In the genomic region with DNA sequence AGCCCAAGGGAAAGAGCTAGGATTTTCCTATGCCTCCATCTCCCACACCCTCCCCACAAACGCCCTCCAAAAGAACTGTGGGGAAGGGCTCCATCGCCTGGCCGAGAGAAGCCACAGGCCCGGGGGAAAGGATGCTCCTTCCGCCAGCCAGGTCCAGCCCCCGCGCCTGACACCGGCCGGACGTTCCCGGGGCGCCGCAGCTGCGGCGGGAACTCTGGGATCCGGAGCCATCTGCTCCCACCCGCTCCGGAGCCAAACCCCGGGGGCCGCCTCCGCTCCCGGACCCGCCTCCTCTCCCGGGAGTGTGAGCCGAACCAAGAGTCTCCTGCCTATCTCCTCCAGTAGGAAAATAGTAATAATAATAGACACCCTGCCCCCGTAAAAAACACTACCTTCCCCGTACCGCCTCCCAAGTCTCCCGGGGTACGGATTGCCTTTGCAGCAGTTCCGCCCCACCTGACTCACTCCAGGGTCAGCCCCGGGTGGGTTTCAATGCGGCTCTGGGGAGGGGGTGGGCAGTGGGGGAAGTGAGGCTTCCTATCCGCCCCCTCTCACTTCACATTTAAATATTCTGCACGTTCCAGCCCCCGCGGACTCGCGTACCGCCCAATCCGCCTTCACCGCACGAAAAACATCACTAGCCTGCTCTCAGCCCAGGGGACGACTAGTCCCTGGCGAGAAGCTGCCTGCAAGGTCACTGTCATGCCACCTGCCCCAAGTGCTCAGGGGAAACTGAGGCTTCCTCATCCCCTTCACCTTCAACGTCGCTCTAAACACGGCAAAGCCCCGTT, we compare ENCODE assay signal across 1 cellular context.
TF ChIP-seq lines count a peak whose summit lies in the region.

No MANE protein-coding gene starts in this region.

TF ChIP-seq in WTC11, 78 proteins besides CTCF, POLR2A, EP300 and RAD21 (continued from another document):
- TF ChIP-seq, protein P1, sequence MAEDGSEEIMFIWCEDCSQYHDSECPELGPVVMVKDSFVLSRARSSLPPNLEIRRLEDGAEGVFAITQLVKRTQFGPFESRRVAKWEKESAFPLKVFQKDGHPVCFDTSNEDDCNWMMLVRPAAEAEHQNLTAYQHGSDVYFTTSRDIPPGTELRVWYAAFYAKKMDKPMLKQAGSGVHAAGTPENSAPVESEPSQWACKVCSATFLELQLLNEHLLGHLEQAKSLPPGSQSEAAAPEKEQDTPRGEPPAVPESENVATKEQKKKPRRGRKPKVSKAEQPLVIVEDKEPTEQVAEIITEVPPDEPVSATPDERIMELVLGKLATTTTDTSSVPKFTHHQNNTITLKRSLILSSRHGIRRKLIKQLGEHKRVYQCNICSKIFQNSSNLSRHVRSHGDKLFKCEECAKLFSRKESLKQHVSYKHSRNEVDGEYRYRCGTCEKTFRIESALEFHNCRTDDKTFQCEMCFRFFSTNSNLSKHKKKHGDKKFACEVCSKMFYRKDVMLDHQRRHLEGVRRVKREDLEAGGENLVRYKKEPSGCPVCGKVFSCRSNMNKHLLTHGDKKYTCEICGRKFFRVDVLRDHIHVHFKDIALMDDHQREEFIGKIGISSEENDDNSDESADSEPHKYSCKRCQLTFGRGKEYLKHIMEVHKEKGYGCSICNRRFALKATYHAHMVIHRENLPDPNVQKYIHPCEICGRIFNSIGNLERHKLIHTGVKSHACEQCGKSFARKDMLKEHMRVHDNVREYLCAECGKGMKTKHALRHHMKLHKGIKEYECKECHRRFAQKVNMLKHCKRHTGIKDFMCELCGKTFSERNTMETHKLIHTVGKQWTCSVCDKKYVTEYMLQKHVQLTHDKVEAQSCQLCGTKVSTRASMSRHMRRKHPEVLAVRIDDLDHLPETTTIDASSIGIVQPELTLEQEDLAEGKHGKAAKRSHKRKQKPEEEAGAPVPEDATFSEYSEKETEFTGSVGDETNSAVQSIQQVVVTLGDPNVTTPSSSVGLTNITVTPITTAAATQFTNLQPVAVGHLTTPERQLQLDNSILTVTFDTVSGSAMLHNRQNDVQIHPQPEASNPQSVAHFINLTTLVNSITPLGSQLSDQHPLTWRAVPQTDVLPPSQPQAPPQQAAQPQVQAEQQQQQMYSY (CRISPR knock-in tag; IDR thresholded peaks at IDR 0.05), result peak; percentile 71
- TF ChIP-seq ZNF232 (CRISPR knock-in tag; IDR thresholded peaks at IDR 0.05) (0 out of 2 replicates have a peak, but pooled peaks have one; percentile 28), CREM (CRISPR knock-in tag; IDR thresholded peaks at IDR 0.05) (no peak), ZNF423 (CRISPR knock-in tag; IDR thresholded peaks at IDR 0.05) (no peak), ZNF138 (CRISPR knock-in tag; conservative IDR thresholded peaks at IDR 0.05) (no peak), SP1 (CRISPR knock-in tag; conservative IDR thresholded peaks at IDR 0.05) (peak; percentile 22; the same call in 1 of the 2 replicates), GTF2I (CRISPR knock-in tag; conservative IDR thresholded peaks at IDR 0.05) (no peak), KAT7 (CRISPR knock-in tag; IDR thresholded peaks at IDR 0.05; ENCODE audit: borderline replicate concordance) (no peak)
- TF ChIP-seq, protein P2, sequence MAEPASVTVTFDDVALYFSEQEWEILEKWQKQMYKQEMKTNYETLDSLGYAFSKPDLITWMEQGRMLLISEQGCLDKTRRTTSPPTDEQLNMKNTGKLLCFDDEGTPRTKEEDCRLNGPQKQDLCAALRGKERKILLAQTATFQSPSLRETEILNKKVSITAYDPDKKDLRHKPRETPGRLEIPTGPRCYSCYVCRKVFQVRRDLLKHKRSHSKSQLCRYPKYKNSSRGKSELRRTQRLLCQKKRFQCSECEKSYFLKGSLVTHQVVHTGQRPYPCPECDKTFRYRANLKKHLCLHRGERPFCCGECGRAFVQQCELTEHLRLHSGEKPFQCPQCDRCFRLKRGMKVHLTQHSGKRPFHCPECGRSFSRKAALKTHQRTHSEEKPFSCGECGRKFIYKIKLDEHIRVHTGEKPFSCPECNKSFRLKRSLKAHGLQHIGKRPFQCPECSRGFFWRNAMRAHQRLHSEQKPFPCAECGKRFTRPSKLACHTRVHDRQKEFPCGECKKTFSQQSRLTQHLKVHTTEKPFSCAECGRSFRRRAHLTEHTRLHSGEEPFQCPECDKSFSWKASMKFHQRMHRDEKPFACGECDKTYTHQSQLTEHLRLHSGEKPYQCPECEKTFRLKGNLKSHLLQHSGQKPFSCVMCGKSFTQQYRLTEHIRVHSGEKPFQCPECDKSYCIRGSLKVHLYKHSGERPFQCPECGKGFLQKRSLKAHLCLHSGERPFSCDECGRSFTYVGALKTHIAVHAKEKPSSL (CRISPR knock-in tag; conservative IDR thresholded peaks at IDR 0.05), result no peak
- TF ChIP-seq, protein P3, sequence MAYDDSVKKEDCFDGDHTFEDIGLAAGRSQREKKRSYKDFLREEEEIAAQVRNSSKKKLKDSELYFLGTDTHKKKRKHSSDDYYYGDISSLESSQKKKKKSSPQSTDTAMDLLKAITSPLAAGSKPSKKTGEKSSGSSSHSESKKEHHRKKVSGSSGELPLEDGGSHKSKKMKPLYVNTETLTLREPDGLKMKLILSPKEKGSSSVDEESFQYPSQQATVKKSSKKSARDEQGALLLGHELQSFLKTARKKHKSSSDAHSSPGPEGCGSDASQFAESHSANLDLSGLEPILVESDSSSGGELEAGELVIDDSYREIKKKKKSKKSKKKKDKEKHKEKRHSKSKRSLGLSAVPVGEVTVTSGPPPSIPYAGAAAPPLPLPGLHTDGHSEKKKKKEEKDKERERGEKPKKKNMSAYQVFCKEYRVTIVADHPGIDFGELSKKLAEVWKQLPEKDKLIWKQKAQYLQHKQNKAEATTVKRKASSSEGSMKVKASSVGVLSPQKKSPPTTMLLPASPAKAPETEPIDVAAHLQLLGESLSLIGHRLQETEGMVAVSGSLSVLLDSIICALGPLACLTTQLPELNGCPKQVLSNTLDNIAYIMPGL (CRISPR knock-in tag; IDR thresholded peaks at IDR 0.05), result peak; percentile 58; the same call in 1 of the 2 replicates
- TF ChIP-seq, protein P4, sequence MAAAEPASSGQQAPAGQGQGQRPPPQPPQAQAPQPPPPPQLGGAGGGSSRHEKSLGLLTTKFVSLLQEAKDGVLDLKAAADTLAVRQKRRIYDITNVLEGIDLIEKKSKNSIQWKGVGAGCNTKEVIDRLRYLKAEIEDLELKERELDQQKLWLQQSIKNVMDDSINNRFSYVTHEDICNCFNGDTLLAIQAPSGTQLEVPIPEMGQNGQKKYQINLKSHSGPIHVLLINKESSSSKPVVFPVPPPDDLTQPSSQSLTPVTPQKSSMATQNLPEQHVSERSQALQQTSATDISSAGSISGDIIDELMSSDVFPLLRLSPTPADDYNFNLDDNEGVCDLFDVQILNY (CRISPR knock-in tag; IDR thresholded peaks at IDR 0.05), result 0 out of 2 replicates have a peak, but pooled peaks have one; percentile 33
- TF ChIP-seq, protein P5, sequence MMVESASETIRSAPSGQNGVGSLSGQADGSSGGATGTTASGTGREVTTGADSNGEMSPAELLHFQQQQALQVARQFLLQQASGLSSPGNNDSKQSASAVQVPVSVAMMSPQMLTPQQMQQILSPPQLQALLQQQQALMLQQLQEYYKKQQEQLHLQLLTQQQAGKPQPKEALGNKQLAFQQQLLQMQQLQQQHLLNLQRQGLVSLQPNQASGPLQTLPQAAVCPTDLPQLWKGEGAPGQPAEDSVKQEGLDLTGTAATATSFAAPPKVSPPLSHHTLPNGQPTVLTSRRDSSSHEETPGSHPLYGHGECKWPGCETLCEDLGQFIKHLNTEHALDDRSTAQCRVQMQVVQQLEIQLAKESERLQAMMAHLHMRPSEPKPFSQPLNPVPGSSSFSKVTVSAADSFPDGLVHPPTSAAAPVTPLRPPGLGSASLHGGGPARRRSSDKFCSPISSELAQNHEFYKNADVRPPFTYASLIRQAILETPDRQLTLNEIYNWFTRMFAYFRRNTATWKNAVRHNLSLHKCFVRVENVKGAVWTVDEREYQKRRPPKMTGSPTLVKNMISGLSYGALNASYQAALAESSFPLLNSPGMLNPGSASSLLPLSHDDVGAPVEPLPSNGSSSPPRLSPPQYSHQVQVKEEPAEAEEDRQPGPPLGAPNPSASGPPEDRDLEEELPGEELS (CRISPR knock-in tag; IDR thresholded peaks at IDR 0.05), result no peak
